2 cellular contexts compared by ENCODE assay signal in the genomic region with DNA sequence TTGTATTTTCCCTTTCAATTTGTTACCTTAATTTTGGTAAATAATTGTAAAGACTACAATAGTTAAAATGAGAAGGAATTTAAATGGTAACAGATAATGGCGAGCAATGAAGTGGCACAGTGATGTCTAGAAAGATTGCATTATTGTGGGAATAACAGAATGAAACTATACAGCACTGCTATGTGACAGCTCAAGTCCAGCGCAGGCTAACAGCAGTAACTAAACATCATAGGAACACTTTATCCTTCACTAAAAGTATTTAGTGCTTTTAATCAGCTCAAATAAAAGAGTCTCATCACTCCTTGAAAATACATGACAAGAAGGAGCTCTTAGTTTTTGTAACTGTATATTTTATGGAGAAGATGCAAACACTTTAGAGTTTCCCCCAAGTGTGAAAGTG.
TF ChIP-seq lines count a peak whose summit lies in the region.

No MANE protein-coding gene starts in this region.

TF ChIP-seq in HCT116, 20 proteins besides CTCF, POLR2A, EP300 and RAD21 (continued from another document):
- TF ChIP-seq SP1 (IDR thresholded peaks at IDR 0.05; ENCODE audit: low read depth) (no peak), ZFX (IDR thresholded peaks at IDR 0.05) (no peak), POLR2AphosphoS5 (IDR thresholded peaks at IDR 0.05; ENCODE audit: low read depth, low read length) (no peak), EZH2phosphoT487 (IDR thresholded peaks at IDR 0.05; ENCODE audit: borderline replicate concordance) (no peak), YY1 (IDR thresholded peaks at IDR 0.05; ENCODE audit: extremely low read depth, insufficient replicate concordance, low read depth, low read length) (no peak)
- TF ChIP-seq, protein P1, sequence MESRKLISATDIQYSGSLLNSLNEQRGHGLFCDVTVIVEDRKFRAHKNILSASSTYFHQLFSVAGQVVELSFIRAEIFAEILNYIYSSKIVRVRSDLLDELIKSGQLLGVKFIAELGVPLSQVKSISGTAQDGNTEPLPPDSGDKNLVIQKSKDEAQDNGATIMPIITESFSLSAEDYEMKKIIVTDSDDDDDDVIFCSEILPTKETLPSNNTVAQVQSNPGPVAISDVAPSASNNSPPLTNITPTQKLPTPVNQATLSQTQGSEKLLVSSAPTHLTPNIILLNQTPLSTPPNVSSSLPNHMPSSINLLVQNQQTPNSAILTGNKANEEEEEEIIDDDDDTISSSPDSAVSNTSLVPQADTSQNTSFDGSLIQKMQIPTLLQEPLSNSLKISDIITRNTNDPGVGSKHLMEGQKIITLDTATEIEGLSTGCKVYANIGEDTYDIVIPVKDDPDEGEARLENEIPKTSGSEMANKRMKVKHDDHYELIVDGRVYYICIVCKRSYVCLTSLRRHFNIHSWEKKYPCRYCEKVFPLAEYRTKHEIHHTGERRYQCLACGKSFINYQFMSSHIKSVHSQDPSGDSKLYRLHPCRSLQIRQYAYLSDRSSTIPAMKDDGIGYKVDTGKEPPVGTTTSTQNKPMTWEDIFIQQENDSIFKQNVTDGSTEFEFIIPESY (IDR thresholded peaks at IDR 0.05; ENCODE audit: extremely low read depth, insufficient replicate concordance, low read length) = no peak

TF ChIP-seq in SK-N-SH, 30 proteins besides CTCF, POLR2A, EP300 and RAD21 (continued from another document):
- TF ChIP-seq, protein P2, sequence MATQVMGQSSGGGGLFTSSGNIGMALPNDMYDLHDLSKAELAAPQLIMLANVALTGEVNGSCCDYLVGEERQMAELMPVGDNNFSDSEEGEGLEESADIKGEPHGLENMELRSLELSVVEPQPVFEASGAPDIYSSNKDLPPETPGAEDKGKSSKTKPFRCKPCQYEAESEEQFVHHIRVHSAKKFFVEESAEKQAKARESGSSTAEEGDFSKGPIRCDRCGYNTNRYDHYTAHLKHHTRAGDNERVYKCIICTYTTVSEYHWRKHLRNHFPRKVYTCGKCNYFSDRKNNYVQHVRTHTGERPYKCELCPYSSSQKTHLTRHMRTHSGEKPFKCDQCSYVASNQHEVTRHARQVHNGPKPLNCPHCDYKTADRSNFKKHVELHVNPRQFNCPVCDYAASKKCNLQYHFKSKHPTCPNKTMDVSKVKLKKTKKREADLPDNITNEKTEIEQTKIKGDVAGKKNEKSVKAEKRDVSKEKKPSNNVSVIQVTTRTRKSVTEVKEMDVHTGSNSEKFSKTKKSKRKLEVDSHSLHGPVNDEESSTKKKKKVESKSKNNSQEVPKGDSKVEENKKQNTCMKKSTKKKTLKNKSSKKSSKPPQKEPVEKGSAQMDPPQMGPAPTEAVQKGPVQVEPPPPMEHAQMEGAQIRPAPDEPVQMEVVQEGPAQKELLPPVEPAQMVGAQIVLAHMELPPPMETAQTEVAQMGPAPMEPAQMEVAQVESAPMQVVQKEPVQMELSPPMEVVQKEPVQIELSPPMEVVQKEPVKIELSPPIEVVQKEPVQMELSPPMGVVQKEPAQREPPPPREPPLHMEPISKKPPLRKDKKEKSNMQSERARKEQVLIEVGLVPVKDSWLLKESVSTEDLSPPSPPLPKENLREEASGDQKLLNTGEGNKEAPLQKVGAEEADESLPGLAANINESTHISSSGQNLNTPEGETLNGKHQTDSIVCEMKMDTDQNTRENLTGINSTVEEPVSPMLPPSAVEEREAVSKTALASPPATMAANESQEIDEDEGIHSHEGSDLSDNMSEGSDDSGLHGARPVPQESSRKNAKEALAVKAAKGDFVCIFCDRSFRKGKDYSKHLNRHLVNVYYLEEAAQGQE (IDR thresholded peaks at IDR 0.05; ENCODE audit: low read depth, low read length) = no peak
- TF ChIP-seq TCF12 (IDR thresholded peaks at IDR 0.05) = no peak
- no peak for TF ChIP-seq FOSL2 (IDR thresholded peaks at IDR 0.05; ENCODE audit: borderline replicate concordance, low read depth)
- no peak for TF ChIP-seq MEF2A (IDR thresholded peaks at IDR 0.05; ENCODE audit: borderline replicate concordance, low read depth)
- TF ChIP-seq POLR2AphosphoS5 (IDR thresholded peaks at IDR 0.05; ENCODE audit: low read depth, low read length) = no peak
- TF ChIP-seq MXI1 (IDR thresholded peaks at IDR 0.05; ENCODE audit: low read depth, low read length) = no peak
- TF ChIP-seq, protein P3, sequence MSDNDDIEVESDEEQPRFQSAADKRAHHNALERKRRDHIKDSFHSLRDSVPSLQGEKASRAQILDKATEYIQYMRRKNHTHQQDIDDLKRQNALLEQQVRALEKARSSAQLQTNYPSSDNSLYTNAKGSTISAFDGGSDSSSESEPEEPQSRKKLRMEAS (IDR thresholded peaks at IDR 0.05; ENCODE audit: low read depth) = no peak
- TF ChIP-seq FOXM1 (IDR thresholded peaks at IDR 0.05; ENCODE audit: low read depth) = no peak
- no peak for TF ChIP-seq YY1 (IDR thresholded peaks at IDR 0.05; ENCODE audit: low read depth)
- TF ChIP-seq NRF1 (IDR thresholded peaks at IDR 0.05; ENCODE audit: low read depth, low read length) = no peak
- TF ChIP-seq, protein P1 (IDR thresholded peaks at IDR 0.05; ENCODE audit: borderline replicate concordance, low read depth) = no peak
- TF ChIP-seq, protein P4, sequence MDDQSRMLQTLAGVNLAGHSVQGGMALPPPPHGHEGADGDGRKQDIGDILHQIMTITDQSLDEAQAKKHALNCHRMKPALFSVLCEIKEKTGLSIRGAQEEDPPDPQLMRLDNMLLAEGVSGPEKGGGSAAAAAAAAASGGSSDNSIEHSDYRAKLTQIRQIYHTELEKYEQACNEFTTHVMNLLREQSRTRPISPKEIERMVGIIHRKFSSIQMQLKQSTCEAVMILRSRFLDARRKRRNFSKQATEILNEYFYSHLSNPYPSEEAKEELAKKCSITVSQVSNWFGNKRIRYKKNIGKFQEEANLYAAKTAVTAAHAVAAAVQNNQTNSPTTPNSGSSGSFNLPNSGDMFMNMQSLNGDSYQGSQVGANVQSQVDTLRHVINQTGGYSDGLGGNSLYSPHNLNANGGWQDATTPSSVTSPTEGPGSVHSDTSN (IDR thresholded peaks at IDR 0.05) = no peak
- no peak for TF ChIP-seq SMC3 (IDR thresholded peaks at IDR 0.05; ENCODE audit: low read depth, low read length)
- no peak for TF ChIP-seq CHD2 (IDR thresholded peaks at IDR 0.05; ENCODE audit: low read length, partially characterized antibody)
